10 cellular contexts compared by ENCODE assay signal in the genomic region with DNA sequence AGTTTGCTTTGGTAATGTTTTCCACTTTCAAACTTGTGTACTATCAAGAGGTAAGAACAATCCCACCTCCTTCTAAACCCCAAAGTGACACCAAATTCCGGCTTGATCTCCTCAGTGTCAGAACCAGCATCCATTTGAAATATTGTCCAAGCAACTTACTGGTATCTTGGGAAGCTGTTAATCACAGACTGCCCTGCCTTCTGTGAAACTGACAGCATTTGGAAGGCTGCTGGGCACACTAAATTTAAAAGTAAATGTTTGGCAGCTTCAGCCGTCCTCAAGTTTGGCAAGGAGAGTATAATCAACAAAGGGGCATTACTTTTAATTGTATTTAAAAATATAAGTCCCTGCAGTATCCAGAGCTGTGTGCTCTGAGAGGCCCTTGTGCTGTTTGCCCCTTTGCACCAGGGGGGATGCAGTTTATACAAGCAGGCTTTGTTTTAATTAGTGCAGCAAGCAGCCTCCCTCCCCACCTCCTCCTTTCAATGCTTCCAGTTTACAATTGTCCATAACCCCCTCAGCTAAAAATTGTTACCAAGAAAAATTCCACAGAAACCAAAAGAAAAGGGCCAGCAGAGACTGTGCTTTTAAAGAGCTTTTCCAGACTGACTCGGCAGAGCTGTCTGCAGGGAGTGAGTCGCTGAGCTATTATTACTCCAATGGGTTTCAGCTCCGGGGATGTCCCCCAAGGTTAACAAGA.
DNase-seq lines count a peak whose midpoint lies in the region; TF ChIP-seq lines count a peak whose summit lies in the region.
"Had no signal": no experiment of that assay in that cellular context is flagged by ENCODE, and none has a peak within 500 bp of the region (broad histone marks: within the 10 kb centered on the region; RNA-seq: fewer than 3 reads in every experiment).

No MANE protein-coding gene starts in this region.

- TF ChIP-seq CTCF in fibroblast of lung (conservative IDR thresholded peaks at IDR 0.05 in 1 of 2, IDR thresholded peaks at IDR 0.05 in 1 of 2; ENCODE audit: low read depth in 1 of 2, low read length in 2 of 2): no peak
- TF ChIP-seq CTCF in nephron (IDR thresholded peaks at IDR 0.05; ENCODE audit: unreplicated experiment in 3 of 3): no peak
- no peak for TF ChIP-seq CTCF in uterus (IDR thresholded peaks at IDR 0.05)
- no peak for TF ChIP-seq CTCF in CD14-positive monocyte (IDR thresholded peaks at IDR 0.05)
- no peak for TF ChIP-seq CTCF in GM13977 (IDR thresholded peaks at IDR 0.05; ENCODE audit: extremely low read depth, insufficient read depth, missing control alignments)

- no peaks in the 10 kb centered on the region for H4K20me1 ChIP-seq in fibroblast of lung (ENCODE audit: control insufficient read depth, extremely low read depth, insufficient read depth, low read length)

- no peaks in the 10 kb centered on the region for H3K79me2 ChIP-seq in fibroblast of lung (ENCODE audit: control insufficient read depth, insufficient read depth, low read length)

- intact Hi-C loops in uterus (cut with DNase I; ENCODE audit: low total_unique reads): no loop called here
- intact Hi-C loops in CD14-positive monocyte (cut with micrococcal nuclease): no loop called here

- H3K4me2 ChIP-seq in fibroblast of lung (ENCODE audit: extremely low read depth, insufficient read depth, low read length): no peak overlapping the region

- no peaks in the 10 kb centered on the region for H3K36me3 Mint-ChIP-seq in nephron (ENCODE audit: low read depth)
- no peaks in the 10 kb centered on the region for H3K36me3 Mint-ChIP-seq in CD14-positive monocyte

- H3K4me1 Mint-ChIP-seq in nephron: peaks cover 43% of the 10 kb centered on the region
- H3K4me1 Mint-ChIP-seq in CD14-positive monocyte: no peaks in the 10 kb centered on the region

- H3K4me1 ChIP-seq in fibroblast of lung (ENCODE audit: control insufficient read depth, extremely low read depth, insufficient read depth, low read length): no peaks in the 10 kb centered on the region
- no peaks in the 10 kb centered on the region for H3K4me1 ChIP-seq in uterus

- H2AFZ ChIP-seq in fibroblast of lung (ENCODE audit: low read length): peak overlapping the region; percentile 7

- H3K27ac ChIP-seq in fibroblast of lung (ENCODE audit: insufficient read depth, low read length) (no peak overlapping the region), uterus (peak overlapping the region; percentile 38 to 63)

- in situ Hi-C loops in GM13977 (cut with MboI; ENCODE audit: low pct_unique_long_range_greater_than_20kb, low sequenced_read_pairs, unreplicated experiment): no loop called here

- TF ChIP-seq POLR2A in uterus (IDR thresholded peaks at IDR 0.05): no peak

- H3K4me3 Mint-ChIP-seq in nephron: peak overlapping the region; percentile 31 to 55 (median 34)
- no peak overlapping the region for H3K4me3 Mint-ChIP-seq in CD14-positive monocyte

- DNase-seq in NCI-H82 (lab: John Stamatoyannopoulos, UW) (peak; percentile 61), NCI-H82 treated with DMSO at 0.1 percent for 48 hours (lab: John Stamatoyannopoulos, UW; ENCODE audit: unreplicated experiment) (no peak), fibroblast of lung (ENCODE audit: low read depth in 2 of 2) (peak in 1 of 2 donors; percentile 40), uterus (no peak), CD14-positive monocyte (ENCODE audit: low spot score) (no peak), GM13977 (ENCODE audit: low spot score) (no peak), DMS53 (lab: John Stamatoyannopoulos, UW) (no peak)
- DNase-seq: cortex of kidney, NCI-H748 treated with DMSO at 0.1 percent for 48 hours had no signal

- H3K27ac Mint-ChIP-seq in nephron (peak overlapping the region; percentile 90 to 92 (median 90)), CD14-positive monocyte (no peak overlapping the region)

- no peak overlapping the region for H3K9ac ChIP-seq in fibroblast of lung (ENCODE audit: insufficient read depth, low read length)

- peak overlapping the region in 1 of 4 experiments; percentile 34 for H3K4me3 ChIP-seq in fibroblast of lung (replicated peaks in 1 of 4; ENCODE audit: control extremely low read depth in 1 of 4, insufficient read depth in 1 of 4, low read depth in 3 of 4, low read length in 4 of 4)
- no peak overlapping the region for H3K4me3 ChIP-seq in uterus

- H3K27me3 ChIP-seq in fibroblast of lung (ENCODE audit: control insufficient read depth, insufficient read depth, low read length) (no peaks in the 10 kb centered on the region), uterus (no peaks in the 10 kb centered on the region)

- no peaks in the 10 kb centered on the region for H3K36me3 ChIP-seq in fibroblast of lung (ENCODE audit: control insufficient read depth, insufficient read depth, low read length)
- no peaks in the 10 kb centered on the region for H3K36me3 ChIP-seq in uterus

- H3K27me3 Mint-ChIP-seq in nephron (ENCODE audit: low read depth) (peaks cover 3% of the 10 kb centered on the region), CD14-positive monocyte (ENCODE audit: low read depth in 3 of 3) (peaks cover 0 to 2% (median 1%) of the 10 kb centered on the region in 3 donors)

- H3K9me3 Mint-ChIP-seq in nephron (peaks cover 8% of the 10 kb centered on the region), CD14-positive monocyte (peaks cover 0 to 8% (median 1%) of the 10 kb centered on the region in 7 donors)

- no peaks in the 10 kb centered on the region for H3K9me3 ChIP-seq in fibroblast of lung (ENCODE audit: control insufficient read depth, insufficient read depth, low read depth, low read length)
- H3K9me3 ChIP-seq in uterus: no peaks in the 10 kb centered on the region

Comparison
In these comparisons a context has a peak if more than half of its experiments do, and no peak if none do; other contexts are left out.
1. H3K27ac Mint-ChIP-seq: peak in nephron (3 of 3); none in CD14-positive monocyte (0 of 7).
2. H3K4me3 Mint-ChIP-seq: peak in nephron (3 of 3); none in CD14-positive monocyte (0 of 2).